ENCODE assay signal across 25 cellular contexts in genomic region chr19:43599635-43600295, GRCh38. TPM values are rescaled to one million over a fixed set of nuclear protein-coding genes. Genes with fewer than 3 reads are reported as not detected.
DNase-seq lines count a peak whose midpoint lies in the region; ATAC-seq and TF ChIP-seq lines count a peak whose summit lies in the region.
"Had no signal": no experiment of that assay in that cellular context is flagged by ENCODE, and none has a peak within 500 bp of the region (broad histone marks: within the 10 kb centered on the region; RNA-seq: fewer than 3 reads in every experiment).

No MANE protein-coding gene starts in this region.

- TF ChIP-seq CTCF in DOHH2 (IDR thresholded peaks at IDR 0.05; ENCODE audit: low read depth, low read length, poor library complexity, severe bottlenecking) (peak; percentile 12), adrenal gland (IDR thresholded peaks at IDR 0.05) (no peak), PC-9 (conservative IDR thresholded peaks at IDR 0.05) (no peak)

- H3K4me2 ChIP-seq in DOHH2 (ENCODE audit: low read length) (no peak overlapping the region), PC-9 (no peak overlapping the region)
- H3K4me2 ChIP-seq: GM23338 had no signal

- POLR2A ChIA-PET in naive thymus-derived CD4-positive, alpha-beta T cell (lab: Charles Lee), result interaction anchor here (0.6 to 1.1 kb wide), 3 partner anchors 10 to 65 kb away, joined by 4 to 5 read pairs (median 5); no protein-coding TSS in a partner anchor
- POLR2A ChIA-PET in PC-9 (lab: Charles Lee; ENCODE audit: unreplicated experiment), result no interaction called here

- H3K9me3 Mint-ChIP-seq in CD4-positive, CD25-positive, alpha-beta regulatory T cell, result no peaks in the 10 kb centered on the region
- peaks cover 0 to 5% (median 0%) of the 10 kb centered on the region in 11 donors for H3K9me3 Mint-ChIP-seq in naive thymus-derived CD4-positive, alpha-beta T cell
- H3K9me3 Mint-ChIP-seq: activated CD4-positive, alpha-beta T cell treated with anti-CD3 and anti-CD28 coated beads, Interleukin-2, amount 10 ng/mL, durations not matched to agents 7 days and 5 days; IgD-negative memory B cell; mesothelial cell of epicardium; natural killer cell treated with Interleukin-12 subunit alpha and Interleukin-12 subunit beta and Interleukin-15 and Interleukin-18, amount 100 ng/mL, for 72 hours had no signal

- peaks cover 6% of the 10 kb centered on the region for H3K27me3 Mint-ChIP-seq in CD4-positive, CD25-positive, alpha-beta regulatory T cell
- peaks cover 0 to 4% (median 0%) of the 10 kb centered on the region in 5 donors for H3K27me3 Mint-ChIP-seq in naive thymus-derived CD4-positive, alpha-beta T cell
- H3K27me3 Mint-ChIP-seq: activated CD4-positive, alpha-beta T cell treated with anti-CD3 and anti-CD28 coated beads, Interleukin-2, amount 10 ng/mL, durations not matched to agents 7 days and 5 days; IgD-negative memory B cell; natural killer cell treated with Interleukin-12 subunit alpha and Interleukin-12 subunit beta and Interleukin-15 and Interleukin-18, amount 100 ng/mL, for 72 hours had no signal

- no peak overlapping the region for H3K4me3 ChIP-seq in CD4-positive, CD25-positive, alpha-beta regulatory T cell (ENCODE audit: low read depth, low read length)
- no peak overlapping the region for H3K4me3 ChIP-seq in DOHH2 (ENCODE audit: low read length)
- H3K4me3 ChIP-seq in adrenal gland, result no peak overlapping the region
- H3K4me3 ChIP-seq in naive thymus-derived CD4-positive, alpha-beta T cell (ENCODE audit: low read length), result no peak overlapping the region
- no peak overlapping the region for H3K4me3 ChIP-seq in PC-9
- H3K4me3 ChIP-seq: GM23338, left lung, uterus had no signal

- H4K20me1 ChIP-seq in DOHH2 (ENCODE audit: control insufficient read depth, insufficient read depth, low read depth, low read length) (no peaks in the 10 kb centered on the region), PC-9 (ENCODE audit: insufficient read depth) (no peaks in the 10 kb centered on the region)

- peaks cover 10% of the 10 kb centered on the region for H3K36me3 Mint-ChIP-seq in CD4-positive, CD25-positive, alpha-beta regulatory T cell
- peaks cover 0 to 9% (median 4%) of the 10 kb centered on the region in 5 donors for H3K36me3 Mint-ChIP-seq in naive thymus-derived CD4-positive, alpha-beta T cell
- H3K36me3 Mint-ChIP-seq: IgD-negative memory B cell; natural killer cell treated with Interleukin-12 subunit alpha and Interleukin-12 subunit beta and Interleukin-15 and Interleukin-18, amount 100 ng/mL, for 72 hours had no signal

- no peaks in the 10 kb centered on the region for H3K9me2 ChIP-seq in DOHH2 (replicated peaks; ENCODE audit: control insufficient read depth, low read length)
- H3K9me2 ChIP-seq in PC-9 (ENCODE audit: insufficient read depth), result no peaks in the 10 kb centered on the region

- H3F3A ChIP-seq in DOHH2 (ENCODE audit: control insufficient read depth, insufficient read depth), result peaks cover 3% of the 10 kb centered on the region; the same call in 1 of the 2 replicates
- H3F3A ChIP-seq in PC-9 (ENCODE audit: insufficient read depth, low read depth), result peaks cover 9% of the 10 kb centered on the region; the same call in 1 of the 2 replicates

- H3K79me2 ChIP-seq in DOHH2 (ENCODE audit: control insufficient read depth, low read length) (peaks cover 48% of the 10 kb centered on the region), PC-9 (ENCODE audit: low read depth) (peaks cover 34% of the 10 kb centered on the region)

- H3K4me1 Mint-ChIP-seq in CD4-positive, CD25-positive, alpha-beta regulatory T cell, result peaks cover 7 to 49% (median 29%) of the 10 kb centered on the region in 4 donors
- H3K4me1 Mint-ChIP-seq in naive thymus-derived CD4-positive, alpha-beta T cell, result peaks cover 19 to 36% (median 29%) of the 10 kb centered on the region in 7 donors

- DNase-seq in CD4-positive, CD25-positive, alpha-beta regulatory T cell, result no peak
- no peak for DNase-seq in adrenal gland
- no peak for DNase-seq in naive thymus-derived CD4-positive, alpha-beta T cell
- DNase-seq in HK-2 (ENCODE audit: unreplicated experiment), result no peak
- no peak for DNase-seq in left cardiac atrium
- DNase-seq in PC-9, result no peak
- DNase-seq: activated CD4-positive, alpha-beta T cell treated with anti-CD3 and anti-CD28 coated beads, Interleukin-2, amount 10 ng/mL, durations not matched to agents 7 days and 5 days; activated CD8-positive, alpha-beta memory T cell treated with anti-CD3 and anti-CD28 coated beads, Interleukin-2, amount 50 U/mL, for 4 hours; activated effector memory CD4-positive, alpha-beta T cell treated with anti-CD3 and anti-CD28 coated beads, Interleukin-2, amount 50 U/mL, for 16 hours; amniotic stem cell; COR-L47; foreskin fibroblast; left lung; NCI-H1417 treated with DMSO at 0.1 percent for 48 hours; NCI-H446 treated with DMSO at 0.1 percent for 48 hours; stimulated activated CD4-positive, alpha-beta T cell treated with anti-CD3 and anti-CD28 coated beads, Interleukin-15, amount 100 ng/mL, for 24 hours; uterus had no signal

- peak overlapping the region in 2 of 4 donors; percentile 32 to 75 for H3K4me3 Mint-ChIP-seq in CD4-positive, CD25-positive, alpha-beta regulatory T cell
- no peak overlapping the region for H3K4me3 Mint-ChIP-seq in naive thymus-derived CD4-positive, alpha-beta T cell
- H3K4me3 Mint-ChIP-seq: activated CD4-positive, alpha-beta T cell treated with anti-CD3 and anti-CD28 coated beads, Interleukin-2, amount 10 ng/mL, durations not matched to agents 7 days and 5 days; GM23338; natural killer cell treated with Interleukin-12 subunit alpha and Interleukin-12 subunit beta and Interleukin-15 and Interleukin-18, amount 100 ng/mL, for 72 hours had no signal

- intact Hi-C loops in adrenal gland (cut with DNase I) (loop anchor here (10.0 kb wide), 1 partner anchor 55 kb away; no protein-coding TSS in a partner anchor), left cardiac atrium (cut with DNase I) (no loop called here), PC-9 (cut with micrococcal nuclease; ENCODE audit: unreplicated experiment) (loop anchor here (10.0 kb wide), 1 partner anchor 165 kb away; no protein-coding TSS in a partner anchor)
- intact Hi-C loops in naive thymus-derived CD4-positive, alpha-beta T cell (cut with micrococcal nuclease), result loop anchor here in 1 of 2 donors (5.0 kb wide), 1 partner anchor 137 kb away; no protein-coding TSS in a partner anchor

- TF ChIP-seq POLR2A in adrenal gland (IDR thresholded peaks at IDR 0.05), result no peak

- no TSS peak for BruUV-seq in PC-9 (replicated peaks; lab: Mats Ljungman, UMichigan)

- 91 to 94% (median 93%) methylated on average over 4 of the region's 4 CpGs for WGBS in adrenal gland, 4 donors

- H3K36me3 ChIP-seq in CD4-positive, CD25-positive, alpha-beta regulatory T cell (ENCODE audit: control insufficient read depth, insufficient read depth, low read length), result peaks cover 29% of the 10 kb centered on the region
- peaks cover 35% of the 10 kb centered on the region for H3K36me3 ChIP-seq in DOHH2 (ENCODE audit: control insufficient read depth, low read length)
- H3K36me3 ChIP-seq in adrenal gland (replicated peaks in 1 of 2), result peaks cover 0 to 21% of the 10 kb centered on the region in 2 donors
- peaks cover 6 to 46% (median 12%) of the 10 kb centered on the region in 3 experiments for H3K36me3 ChIP-seq in naive thymus-derived CD4-positive, alpha-beta T cell (ENCODE audit: control insufficient read depth in 2 of 3, insufficient read depth in 3 of 3, low read length in 3 of 3)
- H3K36me3 ChIP-seq in PC-9 (ENCODE audit: low read depth), result no peaks in the 10 kb centered on the region
- H3K36me3 ChIP-seq: uterus had no signal

- H3K4me1 ChIP-seq in CD4-positive, CD25-positive, alpha-beta regulatory T cell (ENCODE audit: control insufficient read depth, insufficient read depth, low read length, poor library complexity, severe bottlenecking), result peaks cover 30% of the 10 kb centered on the region
- H3K4me1 ChIP-seq in DOHH2 (ENCODE audit: control insufficient read depth, low read length), result peaks cover 23% of the 10 kb centered on the region
- peaks cover 12 to 20% of the 10 kb centered on the region in 2 donors for H3K4me1 ChIP-seq in adrenal gland (replicated peaks in 1 of 2)
- H3K4me1 ChIP-seq in naive thymus-derived CD4-positive, alpha-beta T cell (ENCODE audit: control insufficient read depth in 2 of 2, insufficient read depth in 2 of 2, low read length in 2 of 2), result peaks cover 16 to 24% of the 10 kb centered on the region in 2 donors
- peaks cover 10% of the 10 kb centered on the region for H3K4me1 ChIP-seq in PC-9 (replicated peaks; ENCODE audit: insufficient read depth)

- CTCF ChIA-PET in naive thymus-derived CD4-positive, alpha-beta T cell (lab: Charles Lee), result interaction anchor here (1.0 kb wide), 1 partner anchor 69 kb away, joined by 4 read pairs; no protein-coding TSS in a partner anchor
- CTCF ChIA-PET in PC-9 (lab: Charles Lee), result interaction anchor here (0.6 to 1.2 kb wide), 3 partner anchors 53 to 89 kb away, joined by 4 to 8 read pairs (median 6); no protein-coding TSS in a partner anchor

- ATAC-seq in CD4-positive, CD25-positive, alpha-beta regulatory T cell (ENCODE audit: low read depth in 2 of 2), result no peak
- ATAC-seq in naive thymus-derived CD4-positive, alpha-beta T cell, result no peak
- no peak for ATAC-seq in left cardiac atrium
- ATAC-seq: GM23338; left lung; natural killer cell treated with Interleukin-12 subunit alpha and Interleukin-12 subunit beta and Interleukin-15 and Interleukin-18, amount 100 ng/mL, for 72 hours; sciatic nerve had no signal

- no peaks in the 10 kb centered on the region for H3K9me3 ChIP-seq in CD4-positive, CD25-positive, alpha-beta regulatory T cell (ENCODE audit: control insufficient read depth in 2 of 2, low read length in 2 of 2)
- H3K9me3 ChIP-seq in DOHH2 (ENCODE audit: control insufficient read depth, insufficient read depth, low read length) (no peaks in the 10 kb centered on the region), adrenal gland (replicated peaks in 1 of 3) (no peaks in the 10 kb centered on the region), PC-9 (ENCODE audit: insufficient read depth, low read depth) (no peaks in the 10 kb centered on the region)
- H3K9me3 ChIP-seq in naive thymus-derived CD4-positive, alpha-beta T cell (ENCODE audit: control insufficient read depth in 2 of 3, low read length in 3 of 3), result no peaks in the 10 kb centered on the region
- H3K9me3 ChIP-seq: left lung, uterus had no signal

- H2AFZ ChIP-seq in PC-9, result no peak overlapping the region
- H2AFZ ChIP-seq: GM23338 had no signal

- no peaks in the 10 kb centered on the region for H3K27me3 ChIP-seq in CD4-positive, CD25-positive, alpha-beta regulatory T cell (ENCODE audit: control insufficient read depth, insufficient read depth, low read length)
- H3K27me3 ChIP-seq in DOHH2 (ENCODE audit: control insufficient read depth, low read length) (no peaks in the 10 kb centered on the region), adrenal gland (no peaks in the 10 kb centered on the region), PC-9 (ENCODE audit: insufficient read depth, low read depth) (no peaks in the 10 kb centered on the region)
- no peaks in the 10 kb centered on the region for H3K27me3 ChIP-seq in naive thymus-derived CD4-positive, alpha-beta T cell (ENCODE audit: control insufficient read depth in 2 of 2, insufficient read depth in 2 of 2, low read length in 2 of 2)
- H3K27me3 ChIP-seq: left lung, uterus had no signal

- H3K27ac Mint-ChIP-seq in CD4-positive, CD25-positive, alpha-beta regulatory T cell, result peak overlapping the region in 2 of 3 donors; percentile 32 to 38
- H3K27ac Mint-ChIP-seq in naive thymus-derived CD4-positive, alpha-beta T cell, result peak overlapping the region in 5 of 9 donors; percentile 19 to 79 (median 65)
- H3K27ac Mint-ChIP-seq: activated CD4-positive, alpha-beta T cell treated with anti-CD3 and anti-CD28 coated beads, Interleukin-2, amount 10 ng/mL, durations not matched to agents 7 days and 5 days; GM23338; mesothelial cell of epicardium; natural killer cell treated with Interleukin-12 subunit alpha and Interleukin-12 subunit beta and Interleukin-15 and Interleukin-18, amount 100 ng/mL, for 72 hours had no signal

- no peak overlapping the region for H3K27ac ChIP-seq in CD4-positive, CD25-positive, alpha-beta regulatory T cell (ENCODE audit: insufficient read depth, low read length, poor library complexity, severe bottlenecking)
- H3K27ac ChIP-seq in DOHH2 (ENCODE audit: low read depth, low read length) (no peak overlapping the region), adrenal gland (peak overlapping the region in 3 of 5 donors; percentile 41 to 55 (median 52)), PC-9 (no peak overlapping the region)
- no peak overlapping the region for H3K27ac ChIP-seq in naive thymus-derived CD4-positive, alpha-beta T cell (ENCODE audit: low read depth, low read length)
- H3K27ac ChIP-seq: left lung, uterus had no signal

RNA-seq across cellular contexts. Expression of gene ZNF576, which starts 3.4 kb away (rescaled TPM):
- 8.7 TPM for total RNA-seq in CD4-positive, CD25-positive, alpha-beta regulatory T cell
- 10 to 100 TPM in 2 of 4 donors, 1 to 10 TPM in 2; 5.5 to 11.0 (median 9.9) TPM for polyA plus RNA-seq in CD4-positive, CD25-positive, alpha-beta regulatory T cell
- total RNA-seq in adrenal gland (100 to 1,000 TPM in 1 of 8 donors, 10 to 100 TPM in 7; 15.7 to 114 (median 26.3) TPM), left cardiac atrium (10 to 100 TPM; 10.7 to 12.3 TPM), PC-9 (2021) (15.5 and 16.9 TPM in 2 replicates)
- polyA plus RNA-seq in adrenal gland, result 10 to 100 TPM in 2 of 3 donors, 1 to 10 TPM in 1; 9.8 to 13.7 (median 10.8) TPM
- 10 to 100 TPM in 4 of 5 experiments, 1 to 10 TPM in 1; 9.4 to 20.6 (median 19.5) TPM for total RNA-seq in naive thymus-derived CD4-positive, alpha-beta T cell
- 10 to 100 TPM in 1 of 2 donors, 1 to 10 TPM in 1; 8.6 to 15.7 TPM for polyA plus RNA-seq in naive thymus-derived CD4-positive, alpha-beta T cell

RNA-seq across cellular contexts. Expression of gene IRGQ, which starts 3.8 kb away (rescaled TPM):
- 40.9 TPM for total RNA-seq in CD4-positive, CD25-positive, alpha-beta regulatory T cell
- 1 to 10 TPM in 3 of 4 donors, under 1 TPM in 1; 0.54 to 3.0 (median 1.5) TPM for polyA plus RNA-seq in CD4-positive, CD25-positive, alpha-beta regulatory T cell
- 10 to 100 TPM; 18.9 to 57.9 (median 26.7) TPM for total RNA-seq in adrenal gland
- polyA plus RNA-seq in adrenal gland, result 10 to 100 TPM in 1 of 3 donors, 1 to 10 TPM in 2; 7.0 to 12.8 (median 7.4) TPM
- total RNA-seq in naive thymus-derived CD4-positive, alpha-beta T cell, result 10 to 100 TPM; 13.5 to 43.8 (median 18.9) TPM
- polyA plus RNA-seq in naive thymus-derived CD4-positive, alpha-beta T cell, result 1 to 10 TPM in 1 of 2 donors, under 1 TPM in 1; 0.32 to 1.1 TPM
- total RNA-seq in left cardiac atrium, result 10 to 100 TPM; 18.3 to 27.8 TPM
- 23.3 and 31.6 TPM in 2 replicates for total RNA-seq in PC-9 (2021)

RNA-seq across cellular contexts. Expression of gene SRRM5, which starts 12.1 kb away (rescaled TPM):
- 0.64 TPM for total RNA-seq in CD4-positive, CD25-positive, alpha-beta regulatory T cell
- polyA plus RNA-seq in CD4-positive, CD25-positive, alpha-beta regulatory T cell, result 1 to 10 TPM in 1 of 4 donors, under 1 TPM in 3; 0.42 to 1.1 (median 0.63) TPM
- total RNA-seq in adrenal gland (under 1 TPM in 5 of 8 donors, not detected in 3; 0.15 to 0.43 (median 0.18) TPM), left cardiac atrium (under 1 TPM; 0.10 to 0.18 TPM), PC-9 (2021) (0.37 and 0.60 TPM in 2 replicates)
- polyA plus RNA-seq in adrenal gland, result 1 to 10 TPM in 2 of 3 donors, under 1 TPM in 1; 0.53 to 4.7 (median 1.2) TPM
- total RNA-seq in naive thymus-derived CD4-positive, alpha-beta T cell, result 1 to 10 TPM in 3 of 5 experiments, under 1 TPM in 2; 0.56 to 1.7 (median 1.1) TPM
- polyA plus RNA-seq in naive thymus-derived CD4-positive, alpha-beta T cell, result 1 to 10 TPM in 1 of 2 donors, under 1 TPM in 1; 0.97 to 1.3 TPM
- total RNA-seq: Daoy, GM23338, SK-MEL-5 had no signal
- polyA plus RNA-seq: IgD-negative memory B cell had no signal

RNA-seq across cellular contexts. Expression of gene ZNF428, which starts 19.7 kb away (rescaled TPM):
- total RNA-seq in CD4-positive, CD25-positive, alpha-beta regulatory T cell, result 26.6 TPM
- 10 to 100 TPM; 12.6 to 14.6 (median 13.7) TPM for polyA plus RNA-seq in CD4-positive, CD25-positive, alpha-beta regulatory T cell
- 10 to 100 TPM; 34.9 to 71.2 (median 54.9) TPM for total RNA-seq in adrenal gland
- polyA plus RNA-seq in adrenal gland, result 100 to 1,000 TPM in 2 of 3 donors, 10 to 100 TPM in 1; 10.3 to 214 (median 148) TPM
- total RNA-seq in naive thymus-derived CD4-positive, alpha-beta T cell, result 10 to 100 TPM; 21.7 to 29.1 (median 25.9) TPM
- polyA plus RNA-seq in naive thymus-derived CD4-positive, alpha-beta T cell, result 10 to 100 TPM; 13.1 to 16.1 TPM
- total RNA-seq in left cardiac atrium, result 10 to 100 TPM; 34.2 to 38.7 TPM
- 46.6 and 61.1 TPM in 2 replicates for total RNA-seq in PC-9 (2021)

RNA-seq across cellular contexts. Expression of gene PINLYP, which starts 24.2 kb away (rescaled TPM):
- total RNA-seq in CD4-positive, CD25-positive, alpha-beta regulatory T cell, result not detected
- polyA plus RNA-seq in CD4-positive, CD25-positive, alpha-beta regulatory T cell, result 1 to 10 TPM in 1 of 4 donors, under 1 TPM in 3; 0.42 to 1.3 (median 0.65) TPM
- total RNA-seq in adrenal gland (1 to 10 TPM in 6 of 8 donors, under 1 TPM in 1, not detected in 1; 0.61 to 5.1 (median 2.8) TPM), left cardiac atrium (1 to 10 TPM; 3.2 to 4.0 TPM), PC-9 (2021) (0.53 and 2.0 TPM in 2 replicates)
- polyA plus RNA-seq in adrenal gland, result 10 to 100 TPM in 2 of 3 donors, 1 to 10 TPM in 1; 4.3 to 16.0 (median 12.4) TPM
- 1 to 10 TPM in 2 of 5 experiments, under 1 TPM in 3; 0.27 to 5.8 (median 0.59) TPM for total RNA-seq in naive thymus-derived CD4-positive, alpha-beta T cell
- polyA plus RNA-seq in naive thymus-derived CD4-positive, alpha-beta T cell, result under 1 TPM in 1 of 2 donors, not detected in 1; 0.49 TPM
- total RNA-seq: SK-MEL-5 had no signal
- polyA plus RNA-seq: IgD-negative memory B cell had no signal

Comparison
In these comparisons a context has a peak if more than half of its experiments do, and no peak if none do; other contexts are left out.
1. H3K27ac ChIP-seq: peak in adrenal gland (3 of 5); none in CD4-positive, CD25-positive, alpha-beta regulatory T cell (single experiment), DOHH2 (single experiment), naive thymus-derived CD4-positive, alpha-beta T cell (single experiment) and PC-9 (single experiment).
2. intact Hi-C loops: an anchor here in adrenal gland (10.0 kb wide) and PC-9 (10.0 kb wide); none called in left cardiac atrium.